In genomic region chr19:14196105-14196504, GRCh38 we compare ENCODE assay signal across 8 cellular contexts. TPM values are rescaled to one million over a fixed set of nuclear protein-coding genes. Genes with fewer than 3 reads are reported as not detected.
DNase-seq lines count a peak whose midpoint lies in the region; ATAC-seq and TF ChIP-seq lines count a peak whose summit lies in the region.
"Not testable (repeated sequence)": the region's sequence is repeated elsewhere in the genome, so short reads cannot be mapped to it uniquely, and the experiment has no call there.

No MANE protein-coding gene starts in this region.

- H3K27ac ChIP-seq in C4-2B, adrenal gland, gastroesophageal sphincter: not testable (repeated sequence)

- not testable (repeated sequence) for TF ChIP-seq POLR2A in adrenal gland (IDR thresholded peaks at IDR 0.05); gastroesophageal sphincter (IDR thresholded peaks at IDR 0.05)

- not testable (repeated sequence) for H3K27me3 Mint-ChIP-seq in nephron progenitor cell (ENCODE audit: low read depth, poor library complexity)

- H3K27me3 ChIP-seq in adrenal gland, gastroesophageal sphincter: not testable (repeated sequence)

- WGBS in adrenal gland, 4 donors, result 32 to 38% (median 35%) methylated on average over 11 to 12 of the region's 12 CpGs
- 28% methylated on average over 3 of the region's 12 CpGs; no CpG with 5 or more reads in 1 of the 2 donors for WGBS in gastroesophageal sphincter (ENCODE audit: low coverage in 1 of 2), 2 donors

- H3K4me3 Mint-ChIP-seq in nephron progenitor cell, result not testable (repeated sequence)

- H3K4me3 ChIP-seq in adrenal gland, gastroesophageal sphincter: not testable (repeated sequence)

- TF ChIP-seq CTCF in C4-2B (conservative IDR thresholded peaks at IDR 0.05) (peak; percentile 66), adrenal gland (IDR thresholded peaks at IDR 0.05) (peak; percentile 39 to 75 (median 54)), gastroesophageal sphincter (IDR thresholded peaks at IDR 0.05) (peak in 3 of 4 experiments; percentile 50 to 69 (median 66)), nephron progenitor cell (IDR thresholded peaks at IDR 0.05) (peak; percentile 57)

- H3K36me3 Mint-ChIP-seq in nephron progenitor cell (ENCODE audit: low read depth), result not testable (repeated sequence)

- H3K9me3 ChIP-seq in adrenal gland (replicated peaks in 1 of 3); gastroesophageal sphincter: not testable (repeated sequence)

- not testable (repeated sequence) for TF ChIP-seq EP300 in gastroesophageal sphincter (IDR thresholded peaks at IDR 0.05)

- intact Hi-C loops in adrenal gland (cut with DNase I), result loop anchor here (5.0 to 10.0 kb wide), 2 partner anchors 149 to 151 kb away; no protein-coding TSS in a partner anchor

- H3K27ac Mint-ChIP-seq in nephron progenitor cell, result not testable (repeated sequence)

- H3K4me1 ChIP-seq in adrenal gland (replicated peaks in 1 of 2), result not testable (repeated sequence)
- peaks cover 0 to 17% (median 0%) of the 10 kb centered on the region in 3 donors for H3K4me1 ChIP-seq in gastroesophageal sphincter

- DNase-seq in HEK293T (ENCODE audit: extremely low spot score) (peak; percentile 57), adrenal gland (peak in 6 of 7 donors; percentile 48 to 75 (median 61)), nephron progenitor cell (peak; percentile 80)
- DNase-seq in NK-92 treated with Interleukin-12 subunit alpha and Interleukin-12 subunit beta, amount 100 ng/mL, for 24 hours (lab: John Stamatoyannopoulos, UW), result peak; percentile 42
- DNase-seq in activated CD4-positive, CD25-positive, alpha-beta regulatory T cell treated with anti-CD3 and anti-CD28 coated beads, Interleukin-2, amount 50 U/mL, for 72 hours, result peak; percentile 87
- peak; percentile 51 to 70 for DNase-seq in stimulated activated CD8-positive, alpha-beta memory T cell treated with anti-CD3 and anti-CD28 coated beads, Interleukin-2, amount 100 ng/mL, for 1 hour (ENCODE audit: low read depth in 2 of 2)

- CTCF ChIA-PET in HEK293T (lab: Yijun Ruan, JAX), result not testable (repeated sequence)

- POLR2A ChIA-PET in HEK293T (lab: Yijun Ruan, JAX), result interaction anchor here (1.0 kb wide), 1 partner anchor 59 kb away, joined by 3 read pairs; no protein-coding TSS in a partner anchor

- peaks cover 34% of the 10 kb centered on the region for H3K4me1 Mint-ChIP-seq in nephron progenitor cell

- peak; percentile 52 for ATAC-seq in gastroesophageal sphincter

- H3K9me3 Mint-ChIP-seq in nephron progenitor cell, result not testable (repeated sequence)

- H3K36me3 ChIP-seq in adrenal gland (replicated peaks in 1 of 2); gastroesophageal sphincter: not testable (repeated sequence)

RNA-seq across cellular contexts. Expression of gene ADGRL1, which starts 9.9 kb away (rescaled TPM):
- 10 to 100 TPM in 7 of 8 donors, 1 to 10 TPM in 1; 8.0 to 24.4 (median 13.7) TPM for total RNA-seq in adrenal gland
- 10 to 100 TPM in 1 of 3 donors, 1 to 10 TPM in 2; 2.2 to 25.7 (median 7.8) TPM for polyA plus RNA-seq in adrenal gland
- total RNA-seq in gastroesophageal sphincter, result 10 to 100 TPM; 13.3 to 47.9 (median 21.1) TPM

RNA-seq across cellular contexts. Expression of gene ASF1B, which starts 59.7 kb away (rescaled TPM):
- total RNA-seq in adrenal gland, result 1 to 10 TPM in 7 of 8 donors, under 1 TPM in 1; 0.48 to 8.2 (median 2.2) TPM
- polyA plus RNA-seq in adrenal gland, result 1 to 10 TPM in 1 of 3 donors, under 1 TPM in 2; 0.72 to 1.6 (median 0.74) TPM
- total RNA-seq in gastroesophageal sphincter, result 1 to 10 TPM in 1 of 4 donors, not detected in 3; 1.2 TPM
